In the genomic region with DNA sequence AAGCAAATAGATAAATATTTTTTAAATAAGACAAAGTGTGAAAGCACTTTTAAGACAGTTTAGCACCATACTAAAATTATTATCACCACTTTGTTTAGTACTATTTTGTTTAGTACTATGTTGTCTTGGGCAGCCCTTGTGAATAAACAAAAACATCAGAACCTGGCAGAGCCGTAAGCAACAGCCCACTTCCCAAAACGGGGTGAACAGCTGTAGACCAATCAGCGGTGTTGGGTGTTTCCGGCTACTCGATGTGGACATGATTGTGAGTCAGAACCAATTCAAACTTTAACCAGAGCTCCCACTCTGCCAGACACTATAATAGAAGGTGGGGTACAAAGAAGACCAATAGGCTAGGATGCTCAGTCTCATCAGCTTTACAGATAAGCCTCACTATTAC, we compare ENCODE assay signal across 1 cellular context.
TF ChIP-seq lines count a peak whose summit lies in the region.

No MANE protein-coding gene starts in this region.

TF ChIP-seq in GM23338, 12 proteins besides CTCF, POLR2A, EP300 and RAD21 (continued from another document):
- no peak for TF ChIP-seq CREB1 (CRISPR knock-in tag; IDR thresholded peaks at IDR 0.05; ENCODE audit: low read depth)
- TF ChIP-seq REST (IDR thresholded peaks at IDR 0.05; ENCODE audit: unreplicated experiment): no peak
- TF ChIP-seq, protein P1, sequence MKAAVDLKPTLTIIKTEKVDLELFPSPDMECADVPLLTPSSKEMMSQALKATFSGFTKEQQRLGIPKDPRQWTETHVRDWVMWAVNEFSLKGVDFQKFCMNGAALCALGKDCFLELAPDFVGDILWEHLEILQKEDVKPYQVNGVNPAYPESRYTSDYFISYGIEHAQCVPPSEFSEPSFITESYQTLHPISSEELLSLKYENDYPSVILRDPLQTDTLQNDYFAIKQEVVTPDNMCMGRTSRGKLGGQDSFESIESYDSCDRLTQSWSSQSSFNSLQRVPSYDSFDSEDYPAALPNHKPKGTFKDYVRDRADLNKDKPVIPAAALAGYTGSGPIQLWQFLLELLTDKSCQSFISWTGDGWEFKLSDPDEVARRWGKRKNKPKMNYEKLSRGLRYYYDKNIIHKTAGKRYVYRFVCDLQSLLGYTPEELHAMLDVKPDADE (IDR thresholded peaks at IDR 0.05): no peak
- no peak for TF ChIP-seq ZNF114 (CRISPR knock-in tag; IDR thresholded peaks at IDR 0.05)
- no peak for TF ChIP-seq ZNF331 (CRISPR knock-in tag; IDR thresholded peaks at IDR 0.05; ENCODE audit: low read depth)
TF ChIP-seq in GM23338: peak in this region for 0.
